8 cellular contexts compared by ENCODE assay signal in the genomic region with DNA sequence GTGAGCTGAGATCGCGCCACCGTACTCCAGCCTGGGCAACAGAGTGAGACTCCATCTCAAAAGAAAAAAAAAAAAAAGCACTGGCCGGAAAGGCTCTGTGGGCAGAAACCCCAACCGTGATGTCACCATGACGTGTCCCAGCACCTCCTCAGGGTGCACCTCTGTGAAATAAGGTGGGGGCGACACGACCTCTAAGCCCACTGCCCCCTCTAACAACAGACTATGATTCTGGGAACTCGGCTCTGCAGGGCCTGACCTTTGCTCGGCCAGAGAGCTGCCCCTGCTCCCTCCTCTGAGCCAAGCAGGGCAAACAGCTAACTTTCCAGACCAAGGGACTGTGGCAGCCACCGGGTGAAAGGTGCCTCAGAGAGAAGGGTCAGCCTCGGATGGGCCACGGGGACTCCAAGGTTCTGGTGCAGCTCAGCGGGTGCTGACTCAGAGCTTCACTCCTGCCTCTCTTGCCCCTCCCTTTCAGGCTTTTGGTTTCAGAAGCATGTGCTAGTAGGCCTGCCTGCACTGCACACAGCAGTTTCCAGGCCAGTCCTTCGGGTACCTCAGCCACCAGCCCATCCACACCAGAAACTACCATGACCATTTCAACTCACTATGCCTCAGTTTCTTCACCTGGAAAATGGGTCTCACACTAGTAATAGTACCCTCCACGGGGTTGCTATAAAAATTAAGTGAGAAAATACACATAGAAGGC. TPM values are rescaled to one million over a fixed set of nuclear protein-coding genes. Genes with fewer than 3 reads are reported as not detected.
DNase-seq lines count a peak whose midpoint lies in the region; TF ChIP-seq lines count a peak whose summit lies in the region.

No MANE protein-coding gene starts in this region.

- intact Hi-C loops in left ventricle myocardium inferior (cut with micrococcal nuclease) = no loop called here

- TF ChIP-seq CTCF in left ventricle myocardium inferior (IDR thresholded peaks at IDR 0.05; ENCODE audit: borderline replicate concordance) = no peak

- H3K9me3 ChIP-seq in MG63 (no peaks in the 10 kb centered on the region), left ventricle myocardium inferior (replicated peaks) (no peaks in the 10 kb centered on the region)

- H3K36me3 ChIP-seq in MG63 (peaks cover 44% of the 10 kb centered on the region), left ventricle myocardium inferior (peaks cover 34% of the 10 kb centered on the region)

- peak overlapping the region; percentile 99 for H3K27ac ChIP-seq in left ventricle myocardium inferior (replicated peaks)

- peak; percentile 44 for DNase-seq in NK-92 treated with Interleukin-12 subunit alpha and Interleukin-12 subunit beta, amount 100 ng/mL, for 24 hours (lab: John Stamatoyannopoulos, UW)
- DNase-seq in NK-92 (lab: John Stamatoyannopoulos, UW; ENCODE audit: unreplicated experiment) (no peak), MG63 (peak; percentile 80), left ventricle myocardium inferior (no peak), retina (no peak), GF-D8 (lab: John Stamatoyannopoulos, UW) (no peak)
- peak; percentile 51 for DNase-seq in activated T-helper 9 cell treated with anti-CD3 and anti-CD28 coated beads, Interleukin-2, amount 50 U/mL, for 16 hours (ENCODE audit: low read depth)
- DNase-seq in stimulated activated CD4-positive, alpha-beta T cell treated with anti-CD3 and anti-CD28 coated beads, Interleukin-4, amount 100 ng/mL, for 1 hour = peak; percentile 59

- H3K27me3 ChIP-seq in MG63 (no peaks in the 10 kb centered on the region), left ventricle myocardium inferior (ENCODE audit: low read depth) (no peaks in the 10 kb centered on the region)

- peaks cover 86% of the 10 kb centered on the region for H3K4me1 ChIP-seq in left ventricle myocardium inferior

- H3K4me3 ChIP-seq in MG63 = no peak overlapping the region
- peak overlapping the region; percentile 3 for H3K4me3 ChIP-seq in left ventricle myocardium inferior

RNA-seq across cellular contexts. Expression of a gene that starts 8.0 kb away (rescaled TPM):
- total RNA-seq in MG63 (2014; rRNA removed; shearing (Covaris generic); ENCODE audit: low replicate concordance) = 81.0 and 125 TPM in 2 replicates
- 111 TPM for total RNA-seq in left ventricle myocardium inferior

RNA-seq across cellular contexts. Expression of a gene that starts 13.9 kb away (rescaled TPM):
- 21.5 and 40.8 TPM in 2 replicates for total RNA-seq in MG63 (2014; rRNA removed; shearing (Covaris generic); ENCODE audit: low replicate concordance)
- total RNA-seq in left ventricle myocardium inferior = 75.4 TPM

RNA-seq across cellular contexts. Expression of a gene that starts 14.3 kb away (rescaled TPM):
- total RNA-seq in MG63 (2014; rRNA removed; shearing (Covaris generic); ENCODE audit: low replicate concordance) = 112 TPM in 2 replicates
- total RNA-seq in left ventricle myocardium inferior = 50.5 TPM

RNA-seq across cellular contexts. Expression of a gene that starts 23.4 kb away (rescaled TPM):
- total RNA-seq in MG63 (2014; rRNA removed; shearing (Covaris generic); ENCODE audit: low replicate concordance) = not detected in 2 replicates
- total RNA-seq in left ventricle myocardium inferior = 1.5 TPM

Comparison
In these comparisons a context has a peak if more than half of its experiments do, and no peak if none do; other contexts are left out.
1. DNase-seq: peak in NK-92 treated with Interleukin-12 subunit alpha and Interleukin-12 subunit beta, amount 100 ng/mL, for 24 hours (single experiment), MG63 (single experiment), activated T-helper 9 cell treated with anti-CD3 and anti-CD28 coated beads, Interleukin-2, amount 50 U/mL, for 16 hours (single experiment) and stimulated activated CD4-positive, alpha-beta T cell treated with anti-CD3 and anti-CD28 coated beads, Interleukin-4, amount 100 ng/mL, for 1 hour (single experiment); none in NK-92 (single experiment), left ventricle myocardium inferior (single experiment), retina (single experiment) and GF-D8 (single experiment).